ENCODE assay signal across 22 cellular contexts in genomic region chr1:92923664-92924063, GRCh38. TPM values are rescaled to one million over a fixed set of nuclear protein-coding genes. Genes with fewer than 3 reads are reported as not detected.
A peak's percentile ranks its signal among the peaks of the same experiment; 100 is the strongest.
DNase-seq lines count a peak whose midpoint lies in the region; TF ChIP-seq lines count a peak whose summit lies in the region.
"Had no signal": no experiment of that assay in that cellular context is flagged by ENCODE, and none has a peak within 500 bp of the region (broad histone marks: within the 10 kb centered on the region; RNA-seq: fewer than 3 reads in every experiment).

No MANE protein-coding gene starts in this region.

- H3K4me2 ChIP-seq in osteoblast (ENCODE audit: insufficient read depth, low read length) = peak overlapping the region; percentile 82

- H3K27ac Mint-ChIP-seq in progenitor cell of endocrine pancreas = no peak overlapping the region
- H3K27ac Mint-ChIP-seq: activated CD4-positive, alpha-beta memory T cell treated with anti-CD3 and anti-CD28 coated beads for 36 hours; natural killer cell treated with Interleukin-12 subunit alpha and Interleukin-12 subunit beta and Interleukin-15 and Interleukin-18, amount 100 ng/mL, for 72 hours had no signal

- TF ChIP-seq CTCF in AG09309 (IDR thresholded peaks at IDR 0.05; ENCODE audit: control insufficient read depth, insufficient read depth, low read depth, low read length, missing control alignments) (no peak), esophagus squamous epithelium (IDR thresholded peaks at IDR 0.05) (no peak), osteoblast (IDR thresholded peaks at IDR 0.05; ENCODE audit: extremely low read depth, low read depth, low read length) (no peak), progenitor cell of endocrine pancreas (IDR thresholded peaks at IDR 0.05; ENCODE audit: unreplicated experiment) (no peak)

- TF ChIP-seq POLR2A in esophagus squamous epithelium (IDR thresholded peaks at IDR 0.05) = no peak

- H3K27ac ChIP-seq in esophagus squamous epithelium = peak overlapping the region in 3 of 4 donors; percentile 22 to 38 (median 26)
- H3K27ac ChIP-seq in osteoblast (ENCODE audit: low read depth, low read length) = peak overlapping the region; percentile 69
- H3K27ac ChIP-seq: esophagus muscularis mucosa, VCaP had no signal

- H3K27me3 Mint-ChIP-seq in progenitor cell of endocrine pancreas = no peaks in the 10 kb centered on the region
- H3K27me3 Mint-ChIP-seq: activated CD4-positive, alpha-beta memory T cell treated with anti-CD3 and anti-CD28 coated beads for 36 hours; natural killer cell treated with Interleukin-12 subunit alpha and Interleukin-12 subunit beta and Interleukin-15 and Interleukin-18, amount 100 ng/mL, for 72 hours had no signal

- no peaks in the 10 kb centered on the region; the same call in 1 of the 2 replicates for H3K36me3 ChIP-seq in MG63
- H3K36me3 ChIP-seq in esophagus squamous epithelium = no peaks in the 10 kb centered on the region
- no peaks in the 10 kb centered on the region for H3K36me3 ChIP-seq in osteoblast (ENCODE audit: insufficient read depth, low read length)
- H3K36me3 ChIP-seq in H7 (replicated peaks; ENCODE audit: control insufficient read depth, insufficient read depth, low read length) = no peaks in the 10 kb centered on the region
- H3K36me3 ChIP-seq: BE2C, esophagus muscularis mucosa had no signal

- no peaks in the 10 kb centered on the region for H3K79me2 ChIP-seq in osteoblast (ENCODE audit: insufficient read depth, low read length)

- H2AFZ ChIP-seq in osteoblast (ENCODE audit: low read length) = peak overlapping the region; percentile 70

- intact Hi-C loops in esophagus squamous epithelium (cut with DNase I) = no loop called here

- H3K27me3 ChIP-seq in MG63 (no peaks in the 10 kb centered on the region), esophagus squamous epithelium (no peaks in the 10 kb centered on the region), osteoblast (ENCODE audit: insufficient read depth, low read length) (no peaks in the 10 kb centered on the region), H7 (ENCODE audit: control insufficient read depth, insufficient read depth, low read length) (no peaks in the 10 kb centered on the region)
- H3K27me3 ChIP-seq: BE2C, esophagus muscularis mucosa had no signal

- WGBS in esophagus squamous epithelium, 2 donors = 61 to 78% methylated on average over 4 of the region's 4 CpGs

- H3K4me3 ChIP-seq in AG09309 (ENCODE audit: control insufficient read depth, low read depth, low read length) = peak overlapping the region; percentile 4; the same call in 1 of the 2 replicates
- peak overlapping the region; percentile 36 for H3K4me3 ChIP-seq in MG63
- no peak overlapping the region for H3K4me3 ChIP-seq in esophagus squamous epithelium
- H3K4me3 ChIP-seq in osteoblast (ENCODE audit: insufficient read depth, low read length) = peak overlapping the region; percentile 50
- no peak overlapping the region for H3K4me3 ChIP-seq in H7 (ENCODE audit: insufficient read depth, low read depth, low read length)
- H3K4me3 ChIP-seq: esophagus muscularis mucosa had no signal

- DNase-seq in AG09309 (ENCODE audit: low read depth) = no peak
- DNase-seq in MG63 = no peak
- no peak for DNase-seq in esophagus squamous epithelium (lab: John Stamatoyannopoulos, UW)
- no peak for DNase-seq in osteoblast (ENCODE audit: insufficient read length, low spot score, missing footprints)
- no peak for DNase-seq in progenitor cell of endocrine pancreas (ENCODE audit: low spot score, unreplicated experiment)
- DNase-seq in NCI-H2107 (lab: John Stamatoyannopoulos, UW) = no peak
- no peak for DNase-seq in H7
- DNase-seq: activated CD4-positive, alpha-beta memory T cell treated with anti-CD3 and anti-CD28 coated beads for 36 hours; activated naive CD4-positive, alpha-beta T cell treated with Interleukin-2 at 50 U/mL for 16 hours; aorta; BE2C; Caco-2; effector memory CD4-positive, alpha-beta T cell; hippocampal formation; islet precursor cell; mammary epithelial cell; NCI-H1694 treated with DMSO at 0.1 percent for 48 hours; NCI-H446 treated with DMSO at 0.1 percent for 48 hours; T-helper 1 cell had no signal

- H3K9me3 ChIP-seq in MG63 (no peaks in the 10 kb centered on the region), esophagus squamous epithelium (no peaks in the 10 kb centered on the region), osteoblast (ENCODE audit: low read depth, low read length) (no peaks in the 10 kb centered on the region)
- H3K9me3 ChIP-seq: BE2C, Caco-2, esophagus muscularis mucosa had no signal

- peaks cover 1% of the 10 kb centered on the region for H3K36me3 Mint-ChIP-seq in progenitor cell of endocrine pancreas (ENCODE audit: insufficient read depth)

- no peaks in the 10 kb centered on the region for H3K4me1 ChIP-seq in esophagus squamous epithelium
- peaks cover 24% of the 10 kb centered on the region for H3K4me1 ChIP-seq in osteoblast (ENCODE audit: insufficient read depth, low read length)
- H3K4me1 ChIP-seq: BE2C, Caco-2 had no signal

- no peaks in the 10 kb centered on the region for H4K20me1 ChIP-seq in osteoblast (ENCODE audit: insufficient read depth, low read length)

- no peak overlapping the region for H3K4me3 Mint-ChIP-seq in progenitor cell of endocrine pancreas (ENCODE audit: low read depth)
- H3K4me3 Mint-ChIP-seq: activated CD4-positive, alpha-beta memory T cell treated with anti-CD3 and anti-CD28 coated beads for 36 hours; natural killer cell treated with Interleukin-12 subunit alpha and Interleukin-12 subunit beta and Interleukin-15 and Interleukin-18, amount 100 ng/mL, for 72 hours had no signal

- H3K4me1 Mint-ChIP-seq in progenitor cell of endocrine pancreas (ENCODE audit: low read depth) = no peaks in the 10 kb centered on the region

- H3K9me3 Mint-ChIP-seq in progenitor cell of endocrine pancreas (ENCODE audit: low read depth) = peaks cover 9% of the 10 kb centered on the region
- H3K9me3 Mint-ChIP-seq: natural killer cell treated with Interleukin-12 subunit alpha and Interleukin-12 subunit beta and Interleukin-15 and Interleukin-18, amount 100 ng/mL, for 72 hours had no signal

RNA-seq across cellular contexts. Expression of gene DIPK1A, which starts 37.6 kb away (rescaled TPM):
- total RNA-seq in MG63 (2014; rRNA removed; shearing (Covaris generic); ENCODE audit: low replicate concordance) = 1.5 and 3.8 TPM in 2 replicates
- total RNA-seq in esophagus squamous epithelium (1 to 10 TPM; 3.1 to 9.9 (median 4.9) TPM), osteoblast (29.0 and 29.8 TPM in 2 replicates), progenitor cell of endocrine pancreas (6.9 and 7.5 TPM in 2 replicates)
- 3.1 and 3.4 TPM in 2 replicates for total RNA-seq in H7 (2014; rRNA removed; shearing (Covaris generic))

Comparison
In these comparisons a context has a peak if more than half of its experiments do, and no peak if none do; other contexts are left out.
1. H3K4me3 ChIP-seq: peak in AG09309 (single experiment), MG63 (single experiment) and osteoblast (single experiment); none in esophagus squamous epithelium (0 of 4) and H7 (single experiment).